7 cellular contexts compared by ENCODE assay signal in the genomic region with DNA sequence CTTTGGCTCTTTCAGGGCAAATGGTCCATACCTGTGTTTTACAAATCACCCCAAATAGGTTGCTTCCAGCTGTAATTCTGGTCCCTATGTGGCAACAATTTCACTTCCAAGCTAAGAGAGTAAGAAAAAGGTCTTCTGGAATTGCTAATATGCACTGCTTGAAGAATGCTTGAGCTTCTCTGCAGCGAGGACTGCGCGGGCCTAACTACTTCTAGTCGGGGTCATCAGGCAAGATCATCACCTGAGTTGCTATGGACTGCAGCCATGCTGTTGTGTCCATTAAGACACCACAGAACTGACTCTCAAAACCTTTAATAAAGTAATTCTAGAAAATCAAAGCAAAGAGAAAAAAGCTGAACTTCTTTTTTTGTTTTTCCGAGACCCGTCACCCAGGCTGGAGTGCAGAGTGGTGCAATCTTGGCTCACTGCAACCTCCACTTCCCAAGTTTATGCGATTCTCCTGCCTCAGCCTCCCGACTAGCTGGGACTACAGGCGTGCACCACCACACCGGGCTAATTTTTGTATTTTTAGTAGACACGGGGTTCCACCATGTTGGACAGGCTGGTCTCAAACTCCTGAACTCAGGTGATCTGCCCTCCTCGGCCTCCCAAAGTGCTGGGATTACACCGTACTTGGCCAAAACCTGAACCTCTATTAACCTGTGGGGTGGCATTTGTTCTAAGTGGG. TPM values are rescaled to one million over a fixed set of nuclear protein-coding genes. Genes with fewer than 3 reads are reported as not detected.
A peak's percentile ranks its signal among the peaks of the same experiment; 100 is the strongest.
DNase-seq lines count a peak whose midpoint lies in the region; ATAC-seq and TF ChIP-seq lines count a peak whose summit lies in the region.

No MANE protein-coding gene starts in this region.

- H3K9ac ChIP-seq in iPS-20b (ENCODE audit: low read depth, low read length) = no peak overlapping the region

- peak overlapping the region; percentile 95 for H3K4me3 Mint-ChIP-seq in HFFc6
- H3K4me3 Mint-ChIP-seq in activated T-helper 2 cell treated with anti-CD3 and anti-CD28 coated beads, Interferon-gamma antibody, Interleukin-2, Interleukin-4, amounts not matched to agents 10 μg/mL and 5 μg/mL and 100 μg/mL, durations not matched to agents 14 hours and 24 hours and 36 hours (ENCODE audit: low read depth) = peak overlapping the region; percentile 92
- H3K4me3 Mint-ChIP-seq in stimulated activated naive B cell treated with anti-CD40 and anti-IgM and Interleukin-4, amounts not matched to agents 10 μg/mL and 1 μg/mL and 100 μg/mL, for 72 hours = peak overlapping the region; percentile 93 to 96

- no peak for ATAC-seq in stimulated activated naive B cell treated with anti-CD40 and anti-IgM and Interleukin-4, amounts not matched to agents 10 μg/mL and 1 μg/mL and 100 μg/mL, for 72 hours (replicated peaks)

- H3K36me3 ChIP-seq in iPS-20b (ENCODE audit: insufficient read depth, low read depth, low read length) = peaks cover 4% of the 10 kb centered on the region; the same call in 1 of the 2 replicates

- DNase-seq in HFFc6 (no peak), NCI-H748 treated with DMSO at 0.1 percent for 48 hours (lab: John Stamatoyannopoulos, UW) (no peak), OCI-M2 (lab: John Stamatoyannopoulos, UW; ENCODE audit: unreplicated experiment) (no peak)
- no peak for DNase-seq in activated T-helper 2 cell treated with anti-CD3 and anti-CD28 coated beads, Interferon-gamma antibody, Interleukin-2, Interleukin-4, amounts not matched to agents 10 μg/mL and 5 μg/mL and 100 μg/mL, durations not matched to agents 14 hours and 24 hours and 36 hours (ENCODE audit: low spot score)
- DNase-seq in stimulated activated naive B cell treated with anti-CD40 and anti-IgM and Interleukin-4, amounts not matched to agents 10 μg/mL and 1 μg/mL and 100 μg/mL, for 72 hours = no peak
- DNase-seq in stimulated activated CD4-positive, alpha-beta T cell treated with anti-CD3 and anti-CD28 coated beads, Interleukin-12 subunit alpha, Interleukin-12 subunit beta, amount 100 ng/mL, for 4 hours = no peak

- H3K4me1 ChIP-seq in iPS-20b (ENCODE audit: insufficient read depth, low read length) = peaks cover 17% of the 10 kb centered on the region

- peaks cover 42% of the 10 kb centered on the region for H3K36me3 Mint-ChIP-seq in HFFc6 (ENCODE audit: low read depth)
- H3K36me3 Mint-ChIP-seq in activated T-helper 2 cell treated with anti-CD3 and anti-CD28 coated beads, Interferon-gamma antibody, Interleukin-2, Interleukin-4, amounts not matched to agents 10 μg/mL and 5 μg/mL and 100 μg/mL, durations not matched to agents 14 hours and 24 hours and 36 hours (ENCODE audit: low read depth) = peaks cover 57% of the 10 kb centered on the region
- peaks cover 22 to 37% of the 10 kb centered on the region in 2 donors for H3K36me3 Mint-ChIP-seq in stimulated activated naive B cell treated with anti-CD40 and anti-IgM and Interleukin-4, amounts not matched to agents 10 μg/mL and 1 μg/mL and 100 μg/mL, for 72 hours

- no peaks in the 10 kb centered on the region for H3K9me3 Mint-ChIP-seq in HFFc6
- H3K9me3 Mint-ChIP-seq in activated T-helper 2 cell treated with anti-CD3 and anti-CD28 coated beads, Interferon-gamma antibody, Interleukin-2, Interleukin-4, amounts not matched to agents 10 μg/mL and 5 μg/mL and 100 μg/mL, durations not matched to agents 14 hours and 24 hours and 36 hours = no peaks in the 10 kb centered on the region
- H3K9me3 Mint-ChIP-seq in stimulated activated naive B cell treated with anti-CD40 and anti-IgM and Interleukin-4, amounts not matched to agents 10 μg/mL and 1 μg/mL and 100 μg/mL, for 72 hours = no peaks in the 10 kb centered on the region

- intact Hi-C loops in activated T-helper 2 cell treated with anti-CD3 and anti-CD28 coated beads, Interferon-gamma antibody, Interleukin-2, Interleukin-4, amounts not matched to agents 10 μg/mL and 5 μg/mL and 100 μg/mL, durations not matched to agents 14 hours and 24 hours and 36 hours (cut with micrococcal nuclease) = no loop called here

- no peaks in the 10 kb centered on the region for H3K9me3 ChIP-seq in iPS-20b (ENCODE audit: insufficient read depth, low read depth, low read length)

- H3K4me1 Mint-ChIP-seq in HFFc6 (ENCODE audit: low read depth) = peaks cover 57% of the 10 kb centered on the region
- peaks cover 45% of the 10 kb centered on the region for H3K4me1 Mint-ChIP-seq in activated T-helper 2 cell treated with anti-CD3 and anti-CD28 coated beads, Interferon-gamma antibody, Interleukin-2, Interleukin-4, amounts not matched to agents 10 μg/mL and 5 μg/mL and 100 μg/mL, durations not matched to agents 14 hours and 24 hours and 36 hours (ENCODE audit: low read depth)
- H3K4me1 Mint-ChIP-seq in stimulated activated naive B cell treated with anti-CD40 and anti-IgM and Interleukin-4, amounts not matched to agents 10 μg/mL and 1 μg/mL and 100 μg/mL, for 72 hours = peaks cover 33 to 52% of the 10 kb centered on the region in 2 donors

- H3K27me3 Mint-ChIP-seq in HFFc6 (ENCODE audit: insufficient read depth) = peaks cover 6% of the 10 kb centered on the region
- H3K27me3 Mint-ChIP-seq in activated T-helper 2 cell treated with anti-CD3 and anti-CD28 coated beads, Interferon-gamma antibody, Interleukin-2, Interleukin-4, amounts not matched to agents 10 μg/mL and 5 μg/mL and 100 μg/mL, durations not matched to agents 14 hours and 24 hours and 36 hours (ENCODE audit: low read depth) = no peaks in the 10 kb centered on the region
- H3K27me3 Mint-ChIP-seq in stimulated activated naive B cell treated with anti-CD40 and anti-IgM and Interleukin-4, amounts not matched to agents 10 μg/mL and 1 μg/mL and 100 μg/mL, for 72 hours = no peaks in the 10 kb centered on the region

- TF ChIP-seq CTCF in HFFc6 (IDR thresholded peaks at IDR 0.05) = no peak

- H3K27me3 ChIP-seq in iPS-20b (ENCODE audit: insufficient read depth, low read length) = peaks cover 5% of the 10 kb centered on the region; the same call in 1 of the 2 replicates

- peak overlapping the region; percentile 94; the same call in 1 of the 2 replicates for H3K27ac Mint-ChIP-seq in HFFc6
- peak overlapping the region; percentile 94 for H3K27ac Mint-ChIP-seq in activated T-helper 2 cell treated with anti-CD3 and anti-CD28 coated beads, Interferon-gamma antibody, Interleukin-2, Interleukin-4, amounts not matched to agents 10 μg/mL and 5 μg/mL and 100 μg/mL, durations not matched to agents 14 hours and 24 hours and 36 hours
- no peak overlapping the region for H3K27ac Mint-ChIP-seq in stimulated activated naive B cell treated with anti-CD40 and anti-IgM and Interleukin-4, amounts not matched to agents 10 μg/mL and 1 μg/mL and 100 μg/mL, for 72 hours

- no peak overlapping the region for H3K27ac ChIP-seq in iPS-20b (ENCODE audit: low read length)

- H3K4me3 ChIP-seq in iPS-20b (ENCODE audit: low read length) = peak overlapping the region; percentile 84

RNA-seq across cellular contexts. Expression of a gene that starts 2.2 kb away (rescaled TPM):
- total RNA-seq in HFFc6 (2021; fragmentation: NEBNext Ultra II Directional; extraction: Animal tissue kit (Norgen Biotek cat#: 25700)) = 10 to 100 TPM; 37.8 to 44.6 (median 41.0) TPM
- 101 and 105 TPM in 2 replicates for total RNA-seq in activated T-helper 2 cell treated with anti-CD3 and anti-CD28 coated beads, Interferon-gamma antibody, Interleukin-2, Interleukin-4, amounts not matched to agents 10 μg/mL and 5 μg/mL and 100 μg/mL, durations not matched to agents 14 hours and 24 hours and 36 hours

RNA-seq across cellular contexts. Expression of a gene that starts 7.2 kb away (rescaled TPM):
- 10 to 100 TPM; 32.1 to 40.8 (median 38.4) TPM for total RNA-seq in HFFc6 (2021; fragmentation: NEBNext Ultra II Directional; extraction: Animal tissue kit (Norgen Biotek cat#: 25700))
- total RNA-seq in activated T-helper 2 cell treated with anti-CD3 and anti-CD28 coated beads, Interferon-gamma antibody, Interleukin-2, Interleukin-4, amounts not matched to agents 10 μg/mL and 5 μg/mL and 100 μg/mL, durations not matched to agents 14 hours and 24 hours and 36 hours = 101 and 106 TPM in 2 replicates

RNA-seq across cellular contexts. Expression of a gene that starts 16.8 kb away (rescaled TPM):
- 100 to 1,000 TPM; 121 to 141 (median 132) TPM for total RNA-seq in HFFc6 (2021; fragmentation: NEBNext Ultra II Directional; extraction: Animal tissue kit (Norgen Biotek cat#: 25700))
- 128 and 138 TPM in 2 replicates for total RNA-seq in activated T-helper 2 cell treated with anti-CD3 and anti-CD28 coated beads, Interferon-gamma antibody, Interleukin-2, Interleukin-4, amounts not matched to agents 10 μg/mL and 5 μg/mL and 100 μg/mL, durations not matched to agents 14 hours and 24 hours and 36 hours

RNA-seq across cellular contexts. Expression of a gene that starts 42.1 kb away (rescaled TPM):
- 10 to 100 TPM; 21.9 to 32.4 (median 25.9) TPM for total RNA-seq in HFFc6 (2021; fragmentation: NEBNext Ultra II Directional; extraction: Animal tissue kit (Norgen Biotek cat#: 25700))
- total RNA-seq in activated T-helper 2 cell treated with anti-CD3 and anti-CD28 coated beads, Interferon-gamma antibody, Interleukin-2, Interleukin-4, amounts not matched to agents 10 μg/mL and 5 μg/mL and 100 μg/mL, durations not matched to agents 14 hours and 24 hours and 36 hours = 10.3 and 11.2 TPM in 2 replicates

RNA-seq across cellular contexts. Expression of a gene that starts 42.4 kb away (rescaled TPM):
- total RNA-seq in HFFc6 (2021; fragmentation: NEBNext Ultra II Directional; extraction: Animal tissue kit (Norgen Biotek cat#: 25700)) = under 1 TPM; 0.41 to 0.88 (median 0.80) TPM
- total RNA-seq in activated T-helper 2 cell treated with anti-CD3 and anti-CD28 coated beads, Interferon-gamma antibody, Interleukin-2, Interleukin-4, amounts not matched to agents 10 μg/mL and 5 μg/mL and 100 μg/mL, durations not matched to agents 14 hours and 24 hours and 36 hours = 0.05 and 0.28 TPM in 2 replicates
